14 cellular contexts compared by ENCODE assay signal in the genomic region with DNA sequence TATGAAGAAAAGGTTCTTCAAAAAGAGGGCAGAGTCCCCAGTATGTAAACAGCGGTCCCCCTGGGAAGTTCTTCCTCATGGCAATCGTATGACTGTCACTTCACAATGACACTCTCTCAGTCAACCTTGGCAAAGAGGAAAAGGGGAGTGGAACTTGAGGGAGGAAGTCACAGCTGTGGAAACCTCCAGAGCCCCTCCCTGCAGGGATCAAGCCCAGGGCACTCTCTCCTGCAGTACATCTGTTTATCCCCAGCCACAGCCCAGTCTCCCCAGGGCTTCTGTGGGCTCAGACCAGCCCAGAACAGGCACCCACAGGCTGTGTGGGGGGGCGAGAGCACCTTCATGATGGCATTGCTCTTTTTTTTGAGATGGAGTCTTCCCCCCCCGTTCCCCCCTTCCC. TPM values are rescaled to one million over a fixed set of nuclear protein-coding genes. Genes with fewer than 3 reads are reported as not detected.
DNase-seq lines count a peak whose midpoint lies in the region; FAIRE-seq and TF ChIP-seq lines count a peak whose summit lies in the region.
"Had no signal": no experiment of that assay in that cellular context is flagged by ENCODE, and none has a peak within 500 bp of the region (broad histone marks: within the 10 kb centered on the region; RNA-seq: fewer than 3 reads in every experiment).

No MANE protein-coding gene starts in this region.

- DNase-seq in GM12892 (ENCODE audit: insufficient read length) (no peak), SKM-1 (lab: John Stamatoyannopoulos, UW; ENCODE audit: unreplicated experiment) (peak; percentile 47), kidney (peak; percentile 53), suprapubic skin (ENCODE audit: low spot score in 2 of 2) (no peak), neuronal stem cell (ENCODE audit: low spot score) (no peak), AG08395 (ENCODE audit: low spot score) (no peak)
- no peak for DNase-seq in activated T-helper 2 cell treated with anti-CD3 and anti-CD28 coated beads, Interferon-gamma antibody, Interleukin-2, Interleukin-4, amounts not matched to agents 10 μg/mL and 5 μg/mL and 100 μg/mL, durations not matched to agents 14 hours and 24 hours and 36 hours (ENCODE audit: low spot score)
- DNase-seq: activated CD8-positive, alpha-beta memory T cell treated with anti-CD3 and anti-CD28 coated beads for 24 hours; DMS79 treated with DMSO at 0.1 percent for 48 hours; GOT3; NCI-H146; occipital lobe; stimulated activated CD4-positive, alpha-beta T cell treated with anti-CD3 and anti-CD28 coated beads, Interleukin-4, amount 100 ng/mL, for 1 hour had no signal

- WGBS in suprapubic skin = 43% methylated on average over 4 of the region's 4 CpGs
- no CpG with 5 or more reads among the region's 4 CpGs for WGBS in neuronal stem cell (ENCODE audit: extremely low coverage in 2 of 2, insufficient read length in 2 of 2, insufficient replicate concordance in 1 of 2), 2 donors

- no peaks in the 10 kb centered on the region for H3K36me3 Mint-ChIP-seq in activated T-helper 2 cell treated with anti-CD3 and anti-CD28 coated beads, Interferon-gamma antibody, Interleukin-2, Interleukin-4, amounts not matched to agents 10 μg/mL and 5 μg/mL and 100 μg/mL, durations not matched to agents 14 hours and 24 hours and 36 hours (ENCODE audit: low read depth)

- no peak overlapping the region for H2BK5ac ChIP-seq in neuronal stem cell (ENCODE audit: low read length)

- TF ChIP-seq POLR2A in GM12892 (IDR thresholded peaks at IDR 0.05; ENCODE audit: low read depth, low read length) (no peak), suprapubic skin (IDR thresholded peaks at IDR 0.05) (no peak)

- H2BK15ac ChIP-seq in neuronal stem cell (ENCODE audit: low read length) = no peak overlapping the region

- no peaks in the 10 kb centered on the region for H3K27me3 Mint-ChIP-seq in activated T-helper 2 cell treated with anti-CD3 and anti-CD28 coated beads, Interferon-gamma antibody, Interleukin-2, Interleukin-4, amounts not matched to agents 10 μg/mL and 5 μg/mL and 100 μg/mL, durations not matched to agents 14 hours and 24 hours and 36 hours (ENCODE audit: low read depth)

- no peak overlapping the region for H3K27ac Mint-ChIP-seq in activated T-helper 2 cell treated with anti-CD3 and anti-CD28 coated beads, Interferon-gamma antibody, Interleukin-2, Interleukin-4, amounts not matched to agents 10 μg/mL and 5 μg/mL and 100 μg/mL, durations not matched to agents 14 hours and 24 hours and 36 hours

- H3K9ac ChIP-seq in BLaER1 (no peak overlapping the region; the same call in 1 of the 2 replicates), kidney (ENCODE audit: low read length in 2 of 2) (no peak overlapping the region), neuronal stem cell (ENCODE audit: low read depth, low read length, poor library complexity) (no peak overlapping the region)

- no peak overlapping the region for H3K23ac ChIP-seq in neuronal stem cell (ENCODE audit: low read depth, low read length, poor library complexity)

- no peak overlapping the region for H3K14ac ChIP-seq in neuronal stem cell (ENCODE audit: low read length)

- peak overlapping the region; percentile 55 for H3K27ac ChIP-seq in BLaER1
- H3K27ac ChIP-seq in kidney (ENCODE audit: low read depth in 2 of 2, low read length in 2 of 2) = no peak overlapping the region
- no peak overlapping the region for H3K27ac ChIP-seq in suprapubic skin
- H3K27ac ChIP-seq in neuronal stem cell (replicated peaks; ENCODE audit: low read length) = no peak overlapping the region

- H4K8ac ChIP-seq in neuronal stem cell (ENCODE audit: low read depth, low read length) = no peak overlapping the region

- H3K9me3 Mint-ChIP-seq in activated T-helper 2 cell treated with anti-CD3 and anti-CD28 coated beads, Interferon-gamma antibody, Interleukin-2, Interleukin-4, amounts not matched to agents 10 μg/mL and 5 μg/mL and 100 μg/mL, durations not matched to agents 14 hours and 24 hours and 36 hours = no peaks in the 10 kb centered on the region

- peaks cover 11% of the 10 kb centered on the region for H3K36me3 ChIP-seq in BLaER1
- peaks cover 0 to under 1% of the 10 kb centered on the region in 2 donors for H3K36me3 ChIP-seq in kidney (ENCODE audit: control insufficient read depth in 1 of 2, insufficient read depth in 2 of 2, low read length in 2 of 2)
- H3K36me3 ChIP-seq in suprapubic skin = peaks cover 11% of the 10 kb centered on the region
- H3K36me3 ChIP-seq in neuronal stem cell (replicated peaks in 1 of 2; ENCODE audit: control insufficient read depth in 2 of 2, insufficient read depth in 2 of 2, low read length in 2 of 2) = peaks cover 2 to 8% of the 10 kb centered on the region in 2 donors

- H3K4me1 ChIP-seq in BLaER1 (peaks cover 67% of the 10 kb centered on the region), kidney (ENCODE audit: control insufficient read depth in 1 of 2, insufficient read depth in 1 of 2, low read depth in 1 of 2, low read length in 2 of 2) (peaks cover 0 to 15% of the 10 kb centered on the region in 2 donors), suprapubic skin (peaks cover 32% of the 10 kb centered on the region), neuronal stem cell (ENCODE audit: control insufficient read depth in 2 of 2, insufficient read depth in 1 of 2, low read depth in 1 of 2, low read length in 2 of 2) (peaks cover 11 to 18% of the 10 kb centered on the region in 2 donors)

- H3K4me1 Mint-ChIP-seq in activated T-helper 2 cell treated with anti-CD3 and anti-CD28 coated beads, Interferon-gamma antibody, Interleukin-2, Interleukin-4, amounts not matched to agents 10 μg/mL and 5 μg/mL and 100 μg/mL, durations not matched to agents 14 hours and 24 hours and 36 hours (ENCODE audit: low read depth) = peaks cover 17% of the 10 kb centered on the region

- no peak overlapping the region for H3K4me3 Mint-ChIP-seq in activated T-helper 2 cell treated with anti-CD3 and anti-CD28 coated beads, Interferon-gamma antibody, Interleukin-2, Interleukin-4, amounts not matched to agents 10 μg/mL and 5 μg/mL and 100 μg/mL, durations not matched to agents 14 hours and 24 hours and 36 hours (ENCODE audit: low read depth)

- peak overlapping the region; percentile 100 for H3K4me2 ChIP-seq in BLaER1
- H3K4me2 ChIP-seq in neuronal stem cell (ENCODE audit: insufficient read depth, low read length, poor library complexity, severe bottlenecking) = no peak overlapping the region

- H3K79me1 ChIP-seq in neuronal stem cell (ENCODE audit: low read depth, low read length) = no peaks in the 10 kb centered on the region

- no peak overlapping the region for H3K4me3 ChIP-seq in BLaER1
- no peak overlapping the region for H3K4me3 ChIP-seq in kidney (ENCODE audit: low read length in 2 of 2)
- H3K4me3 ChIP-seq in suprapubic skin = no peak overlapping the region
- no peak overlapping the region for H3K4me3 ChIP-seq in neuronal stem cell (ENCODE audit: low read length in 2 of 2)

- no peak overlapping the region for H2BK120ac ChIP-seq in neuronal stem cell (ENCODE audit: low read depth, low read length)

- no peak overlapping the region for H3K18ac ChIP-seq in neuronal stem cell (ENCODE audit: low read length)

- no peak overlapping the region for H2AK5ac ChIP-seq in neuronal stem cell (ENCODE audit: low read depth, low read length)

- TF ChIP-seq CTCF in kidney (IDR thresholded peaks at IDR 0.05; ENCODE audit: borderline replicate concordance, extremely low read depth, insufficient read depth) (no peak), suprapubic skin (IDR thresholded peaks at IDR 0.05) (no peak)

- H3K9me3 ChIP-seq in BLaER1 = no peaks in the 10 kb centered on the region
- no peaks in the 10 kb centered on the region for H3K9me3 ChIP-seq in kidney (ENCODE audit: control insufficient read depth in 1 of 2, low read length in 2 of 2)
- H3K9me3 ChIP-seq in suprapubic skin = no peaks in the 10 kb centered on the region
- H3K9me3 ChIP-seq in neuronal stem cell (replicated peaks in 1 of 2; ENCODE audit: control insufficient read depth in 2 of 2, insufficient read depth in 1 of 2, low read depth in 1 of 2, low read length in 2 of 2) = no peaks in the 10 kb centered on the region

- H3K27me3 ChIP-seq in BLaER1 (no peaks in the 10 kb centered on the region), suprapubic skin (no peaks in the 10 kb centered on the region), neuronal stem cell (ENCODE audit: control insufficient read depth in 3 of 3, insufficient read depth in 3 of 3, low read depth in 1 of 3, low read length in 3 of 3) (peaks cover 0 to 3% (median 2%) of the 10 kb centered on the region in 3 experiments)

- no peak overlapping the region for H2BK12ac ChIP-seq in neuronal stem cell (ENCODE audit: low read length)

- no peak for TF ChIP-seq EP300 in suprapubic skin (IDR thresholded peaks at IDR 0.05)

- H3K4ac ChIP-seq in neuronal stem cell (ENCODE audit: low read length) = no peak overlapping the region

- peaks cover 61% of the 10 kb centered on the region for H4K20me1 ChIP-seq in BLaER1

- H4K91ac ChIP-seq in neuronal stem cell (ENCODE audit: low read depth, low read length, poor library complexity) = no peak overlapping the region

- intact Hi-C loops in kidney (cut with DNase I) = no loop called here
- intact Hi-C loops in activated T-helper 2 cell treated with anti-CD3 and anti-CD28 coated beads, Interferon-gamma antibody, Interleukin-2, Interleukin-4, amounts not matched to agents 10 μg/mL and 5 μg/mL and 100 μg/mL, durations not matched to agents 14 hours and 24 hours and 36 hours (cut with micrococcal nuclease) = loop anchor here (10.0 kb wide), 1 partner anchor 45 kb away; no protein-coding TSS in a partner anchor

- FAIRE-seq in GM12892 (lab: Jason Lieb, UNC) (peak; percentile 60), kidney (lab: Jason Lieb, UNC) (no peak)

- H2AFZ ChIP-seq in neuronal stem cell (ENCODE audit: low read length) = no peak overlapping the region

RNA-seq across cellular contexts. Expression of a gene that starts 2.0 kb away (rescaled TPM):
- polyA plus RNA-seq in GM12892 (2012; ENCODE audit: missing spikeins) = 5.0 TPM
- 38.6 TPM for total RNA-seq in kidney
- 23.8 TPM for polyA plus RNA-seq in kidney (ENCODE audit: insufficient read depth, low read depth, low replicate concordance)
- 47.6 and 50.2 TPM in 2 replicates for total RNA-seq in activated T-helper 2 cell treated with anti-CD3 and anti-CD28 coated beads, Interferon-gamma antibody, Interleukin-2, Interleukin-4, amounts not matched to agents 10 μg/mL and 5 μg/mL and 100 μg/mL, durations not matched to agents 14 hours and 24 hours and 36 hours
- 10 to 100 TPM; 42.7 to 62.0 (median 47.3) TPM for total RNA-seq in suprapubic skin
- polyA plus RNA-seq in neuronal stem cell (2013, experiment 1 of 2) = 32.6 TPM
- 31.1 TPM for polyA plus RNA-seq in neuronal stem cell (2013, experiment 2 of 2)

RNA-seq across cellular contexts. Expression of a gene that starts 29.3 kb away (rescaled TPM):
- polyA plus RNA-seq in GM12892 (2012; ENCODE audit: missing spikeins) = not detected
- total RNA-seq in kidney (7.2 TPM), suprapubic skin (1 to 10 TPM; 5.6 to 8.3 (median 7.1) TPM)
- 8.2 TPM for polyA plus RNA-seq in kidney (ENCODE audit: insufficient read depth, low read depth, low replicate concordance)
- total RNA-seq in activated T-helper 2 cell treated with anti-CD3 and anti-CD28 coated beads, Interferon-gamma antibody, Interleukin-2, Interleukin-4, amounts not matched to agents 10 μg/mL and 5 μg/mL and 100 μg/mL, durations not matched to agents 14 hours and 24 hours and 36 hours = 0.32 TPM in 1 of 2 replicates, not detected in the other
- 244 TPM for polyA plus RNA-seq in neuronal stem cell (2013, experiment 1 of 2)
- polyA plus RNA-seq in neuronal stem cell (2013, experiment 2 of 2) = 239 TPM

RNA-seq across cellular contexts. Expression of a gene that starts 44.1 kb away (rescaled TPM):
- 156 TPM for polyA plus RNA-seq in GM12892 (2012; ENCODE audit: missing spikeins)
- total RNA-seq in kidney (92.0 TPM), suprapubic skin (10 to 100 TPM; 69.0 to 98.3 (median 90.5) TPM)
- 313 TPM for polyA plus RNA-seq in kidney (ENCODE audit: insufficient read depth, low read depth, low replicate concordance)
- 117 and 124 TPM in 2 replicates for total RNA-seq in activated T-helper 2 cell treated with anti-CD3 and anti-CD28 coated beads, Interferon-gamma antibody, Interleukin-2, Interleukin-4, amounts not matched to agents 10 μg/mL and 5 μg/mL and 100 μg/mL, durations not matched to agents 14 hours and 24 hours and 36 hours
- 64.9 TPM for polyA plus RNA-seq in neuronal stem cell (2013, experiment 1 of 2)
- 62.5 TPM for polyA plus RNA-seq in neuronal stem cell (2013, experiment 2 of 2)

Comparison
In these comparisons a context has a peak if more than half of its experiments do, and no peak if none do; other contexts are left out.
1. DNase-seq: peak in SKM-1 (single experiment) and kidney (single experiment); none in GM12892 (single experiment), activated T-helper 2 cell treated with anti-CD3 and anti-CD28 coated beads, Interferon-gamma antibody, Interleukin-2, Interleukin-4, amounts not matched to agents 10 μg/mL and 5 μg/mL and 100 μg/mL, durations not matched to agents 14 hours and 24 hours and 36 hours (single experiment), suprapubic skin (0 of 2), neuronal stem cell (single experiment) and AG08395 (single experiment).